ENCODE assay signal across 8 cellular contexts in genomic region chr1:85707990-85708825, GRCh38. TPM values are rescaled to one million over a fixed set of nuclear protein-coding genes. Genes with fewer than 3 reads are reported as not detected.
DNase-seq lines count a peak whose midpoint lies in the region; ATAC-seq, FAIRE-seq and TF ChIP-seq lines count a peak whose summit lies in the region.

Gene ZNHIT6, minus strand, starts transcription at chr1:85708433. Its CDS starts 149 bp downstream, at chr1:85708284.

- CTCF ChIA-PET in naive thymus-derived CD4-positive, alpha-beta T cell (lab: Charles Lee), result interaction anchor here (0.8 to 1.5 kb wide), 3 partner anchors 9 to 15 kb away, joined by 3 to 6 read pairs (median 5); no protein-coding TSS in a partner anchor

- FAIRE-seq in RCC 7860 (lab: Jason Lieb, UNC), result peak; percentile 87

- H2AFZ ChIP-seq in GM23248, result peak within 1 kb of the TSS; percentile 98
- H2AFZ ChIP-seq in Karpas-422 (ENCODE audit: low read length), result peak within 1 kb of the TSS; percentile 61
- H2AFZ ChIP-seq in fibroblast of lung (ENCODE audit: low read length), result peak within 1 kb of the TSS; percentile 97

- intact Hi-C loops in naive thymus-derived CD4-positive, alpha-beta T cell (cut with micrococcal nuclease), result loop anchor here (1.0 to 10.0 kb wide), 18 partner anchors 13 to 1637 kb away; partner anchors contain the start of genes BCL10 (in 2 of the 2), C1orf52 (in 2 of the 2), HS2ST1 (in 2 of the 2) and SELENOF (in 2 of the 2)

- TF ChIP-seq CTCF in fibroblast of lung (conservative IDR thresholded peaks at IDR 0.05 in 1 of 2, IDR thresholded peaks at IDR 0.05 in 1 of 2; ENCODE audit: low read depth in 1 of 2, low read length in 2 of 2), result peak; percentile 47 to 50

- H3K79me2 ChIP-seq in GM23248 (ENCODE audit: insufficient read depth), result peaks cover 50% of the 10 kb centered on the region
- H3K79me2 ChIP-seq in Karpas-422 (ENCODE audit: low read length), result peaks cover 49% of the 10 kb centered on the region
- peaks cover 25% of the 10 kb centered on the region for H3K79me2 ChIP-seq in fibroblast of lung (ENCODE audit: control insufficient read depth, insufficient read depth, low read length)

- POLR2A ChIA-PET in naive thymus-derived CD4-positive, alpha-beta T cell (lab: Charles Lee), result interaction anchor here (1.0 to 1.5 kb wide), 8 partner anchors 9 to 1564 kb away, joined by 3 to 9 read pairs (median 4); partner anchors contain the start of genes BCL10, CTBS and PRKACB

- H3K9me3 Mint-ChIP-seq in naive thymus-derived CD4-positive, alpha-beta T cell, result no peaks in the 10 kb centered on the region
- H3K9me3 Mint-ChIP-seq in stimulated activated memory B cell treated with anti-CD40 and anti-IgM and Interleukin-4, amounts not matched to agents 10 μg/mL and 1 μg/mL and 100 μg/mL, for 72 hours, result no peaks in the 10 kb centered on the region

- H3K36me3 Mint-ChIP-seq in naive thymus-derived CD4-positive, alpha-beta T cell, result peaks cover 16 to 25% (median 21%) of the 10 kb centered on the region in 5 donors
- H3K36me3 Mint-ChIP-seq in stimulated activated memory B cell treated with anti-CD40 and anti-IgM and Interleukin-4, amounts not matched to agents 10 μg/mL and 1 μg/mL and 100 μg/mL, for 72 hours, result peaks cover 24% of the 10 kb centered on the region

- peak; percentile 99 for ATAC-seq in naive thymus-derived CD4-positive, alpha-beta T cell
- peak; percentile 94 for ATAC-seq in stimulated activated memory B cell treated with anti-CD40 and anti-IgM and Interleukin-4, amounts not matched to agents 10 μg/mL and 1 μg/mL and 100 μg/mL, for 72 hours

- no peak within 1 kb of the TSS for H3K4me3 Mint-ChIP-seq in naive thymus-derived CD4-positive, alpha-beta T cell
- H3K4me3 Mint-ChIP-seq in stimulated activated memory B cell treated with anti-CD40 and anti-IgM and Interleukin-4, amounts not matched to agents 10 μg/mL and 1 μg/mL and 100 μg/mL, for 72 hours, result no peak within 1 kb of the TSS

- H3K36me3 ChIP-seq in GM23248 (ENCODE audit: low read depth), result peaks cover 17% of the 10 kb centered on the region
- peaks cover 29% of the 10 kb centered on the region for H3K36me3 ChIP-seq in Karpas-422 (ENCODE audit: insufficient read depth, low read length)
- H3K36me3 ChIP-seq in fibroblast of lung (ENCODE audit: control insufficient read depth, insufficient read depth, low read length), result no peaks in the 10 kb centered on the region
- peaks cover 0 to 14% (median 7%) of the 10 kb centered on the region in 3 experiments for H3K36me3 ChIP-seq in naive thymus-derived CD4-positive, alpha-beta T cell (ENCODE audit: control insufficient read depth in 2 of 3, insufficient read depth in 3 of 3, low read length in 3 of 3)

- H4K20me1 ChIP-seq in GM23248 (ENCODE audit: insufficient read depth) (no peaks in the 10 kb centered on the region), Karpas-422 (ENCODE audit: insufficient read depth, low read depth, low read length) (no peaks in the 10 kb centered on the region), fibroblast of lung (ENCODE audit: control insufficient read depth, extremely low read depth, insufficient read depth, low read length) (no peaks in the 10 kb centered on the region)

- WGBS in GM23248 (ENCODE audit: low coverage in 1 of 2, low lambda C conversion rate in 2 of 2, missing lambda C conversion rate in 2 of 2), 2 experiments, result 0 to 2% methylated on average over 35 of the region's 35 CpGs

- peak within 1 kb of the TSS; percentile 88 for H3K4me2 ChIP-seq in GM23248 (ENCODE audit: unreplicated experiment)
- H3K4me2 ChIP-seq in Karpas-422 (ENCODE audit: low read depth, low read length, poor library complexity, severe bottlenecking), result peak within 1 kb of the TSS; percentile 82
- peak within 1 kb of the TSS; percentile 91 for H3K4me2 ChIP-seq in fibroblast of lung (ENCODE audit: extremely low read depth, insufficient read depth, low read length)

- H3K9ac ChIP-seq in GM23248, result peak within 1 kb of the TSS; percentile 82
- peak within 1 kb of the TSS; percentile 73 for H3K9ac ChIP-seq in Karpas-422 (ENCODE audit: low read length)
- H3K9ac ChIP-seq in fibroblast of lung (ENCODE audit: insufficient read depth, low read length), result peak within 1 kb of the TSS; percentile 66

- H3K27ac Mint-ChIP-seq in naive thymus-derived CD4-positive, alpha-beta T cell, result no peak within 1 kb of the TSS
- no peak within 1 kb of the TSS for H3K27ac Mint-ChIP-seq in stimulated activated memory B cell treated with anti-CD40 and anti-IgM and Interleukin-4, amounts not matched to agents 10 μg/mL and 1 μg/mL and 100 μg/mL, for 72 hours

- no peaks in the 10 kb centered on the region for H3K9me2 ChIP-seq in GM23248 (ENCODE audit: insufficient read depth)
- H3K9me2 ChIP-seq in Karpas-422 (replicated peaks; ENCODE audit: insufficient read depth, low read length), result no peaks in the 10 kb centered on the region

- peak within 1 kb of the TSS; percentile 87 for H3K4me3 ChIP-seq in GM23248
- peak within 1 kb of the TSS; percentile 78 for H3K4me3 ChIP-seq in Karpas-422 (ENCODE audit: low read length)
- peak within 1 kb of the TSS; percentile 81 to 94 (median 88) for H3K4me3 ChIP-seq in fibroblast of lung (replicated peaks in 1 of 4; ENCODE audit: control extremely low read depth in 1 of 4, insufficient read depth in 1 of 4, low read depth in 3 of 4, low read length in 4 of 4)
- peak within 1 kb of the TSS; percentile 90 for H3K4me3 ChIP-seq in naive thymus-derived CD4-positive, alpha-beta T cell (ENCODE audit: low read length)

- H3K27ac ChIP-seq in GM23248 (peak within 1 kb of the TSS; percentile 66), Karpas-422 (ENCODE audit: low read length) (peak within 1 kb of the TSS; percentile 53), fibroblast of lung (ENCODE audit: insufficient read depth, low read length) (peak within 1 kb of the TSS; percentile 77)
- peak within 1 kb of the TSS; percentile 77 for H3K27ac ChIP-seq in naive thymus-derived CD4-positive, alpha-beta T cell (ENCODE audit: low read depth, low read length)

- in situ Hi-C loops in GM23248 (cut with MboI), result loop anchor here (10.0 to 25.0 kb wide), 2 partner anchors 179 to 403 kb away; no protein-coding TSS in a partner anchor

- no peaks in the 10 kb centered on the region for H3K27me3 Mint-ChIP-seq in naive thymus-derived CD4-positive, alpha-beta T cell
- peaks cover 6% of the 10 kb centered on the region for H3K27me3 Mint-ChIP-seq in stimulated activated memory B cell treated with anti-CD40 and anti-IgM and Interleukin-4, amounts not matched to agents 10 μg/mL and 1 μg/mL and 100 μg/mL, for 72 hours

- peaks cover 8% of the 10 kb centered on the region for H3F3A ChIP-seq in GM23248 (ENCODE audit: insufficient read depth)

- H3K4me1 Mint-ChIP-seq in naive thymus-derived CD4-positive, alpha-beta T cell, result peaks cover 11 to 33% (median 18%) of the 10 kb centered on the region in 7 donors
- peaks cover 10% of the 10 kb centered on the region for H3K4me1 Mint-ChIP-seq in stimulated activated memory B cell treated with anti-CD40 and anti-IgM and Interleukin-4, amounts not matched to agents 10 μg/mL and 1 μg/mL and 100 μg/mL, for 72 hours

- H3K27me3 ChIP-seq in GM23248 (replicated peaks; ENCODE audit: insufficient read depth) (no peaks in the 10 kb centered on the region), Karpas-422 (ENCODE audit: low read length) (no peaks in the 10 kb centered on the region), fibroblast of lung (ENCODE audit: control insufficient read depth, insufficient read depth, low read length) (no peaks in the 10 kb centered on the region)
- no peaks in the 10 kb centered on the region for H3K27me3 ChIP-seq in naive thymus-derived CD4-positive, alpha-beta T cell (ENCODE audit: control insufficient read depth in 2 of 2, insufficient read depth in 2 of 2, low read length in 2 of 2)

- DNase-seq in EL, result peak; percentile 97
- DNase-seq in GM23248, result peak; percentile 99
- peak; percentile 97 for DNase-seq in Karpas-422
- peak; percentile 94 for DNase-seq in RCC 7860 (ENCODE audit: low spot score)
- peak; percentile 74 for DNase-seq in activated T-helper 1 cell treated with Interleukin-2 at 50 U/mL for 16 hours (ENCODE audit: low read depth)
- peak; percentile 98 for DNase-seq in fibroblast of lung (ENCODE audit: low read depth in 2 of 2)
- DNase-seq in naive thymus-derived CD4-positive, alpha-beta T cell, result peak; percentile 62 to 94 (median 89)

- H3K9me3 ChIP-seq in GM23248 (ENCODE audit: low read depth), result no peaks in the 10 kb centered on the region
- no peaks in the 10 kb centered on the region for H3K9me3 ChIP-seq in Karpas-422 (ENCODE audit: low read length)
- no peaks in the 10 kb centered on the region for H3K9me3 ChIP-seq in fibroblast of lung (ENCODE audit: control insufficient read depth, insufficient read depth, low read depth, low read length)
- no peaks in the 10 kb centered on the region for H3K9me3 ChIP-seq in naive thymus-derived CD4-positive, alpha-beta T cell (ENCODE audit: control insufficient read depth in 2 of 3, low read length in 3 of 3)

- H3K4me1 ChIP-seq in GM23248 (ENCODE audit: insufficient read depth) (peaks cover 18% of the 10 kb centered on the region), Karpas-422 (ENCODE audit: low read length) (peaks cover 17% of the 10 kb centered on the region), fibroblast of lung (ENCODE audit: control insufficient read depth, extremely low read depth, insufficient read depth, low read length) (no peaks in the 10 kb centered on the region)
- H3K4me1 ChIP-seq in naive thymus-derived CD4-positive, alpha-beta T cell (ENCODE audit: control insufficient read depth in 2 of 2, insufficient read depth in 2 of 2, low read length in 2 of 2), result peaks cover 14 to 21% of the 10 kb centered on the region in 2 donors

RNA-seq across cellular contexts. Expression of gene ZNHIT6, which starts in this region (rescaled TPM):
- 10.4 and 16.6 TPM in 2 replicates for total RNA-seq in GM23248 (2014; rRNA removed; shearing (Covaris generic))
- polyA plus RNA-seq in GM23248 (2016; fragmentation: Nextera tagmentation; extraction: Ambion mirVana), result 26.6 and 31.6 TPM in 2 replicates
- total RNA-seq in Karpas-422 (2014; rRNA removed; shearing (Covaris generic); ENCODE audit: low replicate concordance), result 15.5 and 28.0 TPM in 2 replicates
- 11.6 and 15.5 TPM in 2 replicates for total RNA-seq in fibroblast of lung
- 14.3 and 15.1 TPM in 2 replicates for polyA plus RNA-seq in fibroblast of lung
- 23.8 and 25.0 TPM in 2 replicates for polyA plus RNA-seq in fibroblast of lung (2012)
- polyA minus RNA-seq in fibroblast of lung (ENCODE audit: low replicate concordance), result 3.2 and 4.8 TPM in 2 replicates
- 10 to 100 TPM; 13.8 to 22.2 (median 20.2) TPM for total RNA-seq in naive thymus-derived CD4-positive, alpha-beta T cell
- 10 to 100 TPM; 20.5 to 22.2 TPM for polyA plus RNA-seq in naive thymus-derived CD4-positive, alpha-beta T cell

Comparison
In these comparisons a context has a peak if more than half of its experiments do, and no peak if none do; other contexts are left out.
1. Peak in every context shown above with its lines: DNase-seq, ATAC-seq, H3K4me3 ChIP-seq and H3K27ac ChIP-seq.